In genomic region chr5:76479973-76480667, GRCh38 we compare ENCODE assay signal across 14 cellular contexts.
A peak's percentile ranks its signal among the peaks of the same experiment; 100 is the strongest.
DNase-seq lines count a peak whose midpoint lies in the region; ATAC-seq and TF ChIP-seq lines count a peak whose summit lies in the region.
"Had no signal": no experiment of that assay in that cellular context is flagged by ENCODE, and none has a peak within 500 bp of the region (broad histone marks: within the 10 kb centered on the region; RNA-seq: fewer than 3 reads in every experiment).

No MANE protein-coding gene starts in this region.

- POLR2A ChIA-PET in activated CD8-positive, alpha-beta T cell treated with anti-CD3 and anti-CD28 coated beads, Interleukin-2, amount 10 ng/mL, durations not matched to agents 7 days and 5 days (lab: Charles Lee), result no interaction called here

- H3K27me3 ChIP-seq in right atrium auricular region (no peaks in the 10 kb centered on the region), right lobe of liver (no peaks in the 10 kb centered on the region), transverse colon (no peaks in the 10 kb centered on the region)

- H3K4me1 Mint-ChIP-seq in activated CD8-positive, alpha-beta T cell treated with anti-CD3 and anti-CD28 coated beads, Interleukin-2, amount 10 ng/mL, durations not matched to agents 7 days and 5 days (ENCODE audit: low read depth), result peaks cover 25% of the 10 kb centered on the region

- H3K27ac ChIP-seq in right atrium auricular region (no peak overlapping the region), right lobe of liver (no peak overlapping the region), transverse colon (peak overlapping the region; percentile 84 to 88 (median 88))
- H3K27ac ChIP-seq: epithelial cell of prostate had no signal

- no peaks in the 10 kb centered on the region for H3K9me3 Mint-ChIP-seq in activated CD8-positive, alpha-beta T cell treated with anti-CD3 and anti-CD28 coated beads, Interleukin-2, amount 10 ng/mL, durations not matched to agents 7 days and 5 days (ENCODE audit: insufficient read depth)
- H3K9me3 Mint-ChIP-seq: activated naive CD8-positive, alpha-beta T cell treated with anti-CD3 and anti-CD28 coated beads, Interleukin-2, amount 50 U/mL, for 24 hours; T-cell had no signal

- no peaks in the 10 kb centered on the region for H3K9me3 ChIP-seq in right atrium auricular region
- H3K9me3 ChIP-seq in right lobe of liver, result no peaks in the 10 kb centered on the region
- H3K9me3 ChIP-seq in transverse colon, result no peaks in the 10 kb centered on the region
- H3K9me3 ChIP-seq: HAP-1 had no signal

- in situ Hi-C loops in transverse colon (cut with MboI; ENCODE audit: low pct_ligation_motif_present in 1 of 4, low pct_unique_long_range_greater_than_20kb in 1 of 4, low sequenced_read_pairs in 3 of 4), result no loop called here

- H3K4me1 ChIP-seq in right atrium auricular region (no peaks in the 10 kb centered on the region), right lobe of liver (peaks cover 0 to 43% (median 15%) of the 10 kb centered on the region in 4 donors), transverse colon (peaks cover 30 to 82% (median 43%) of the 10 kb centered on the region in 4 donors)

- ATAC-seq in Right ventricle myocardium superior (ENCODE audit: poor library complexity) (peak; percentile 27), right lobe of liver (peak; percentile 48 to 69 (median 64)), GM21529 (IDR thresholded peaks at IDR 0.05; ENCODE audit: unreplicated experiment) (no peak), GM18517 (IDR thresholded peaks at IDR 0.05; ENCODE audit: unreplicated experiment) (no peak)
- ATAC-seq in activated CD8-positive, alpha-beta T cell treated with anti-CD3 and anti-CD28 coated beads, Interleukin-2, amount 10 ng/mL, durations not matched to agents 7 days and 5 days, result no peak
- ATAC-seq: activated naive CD8-positive, alpha-beta T cell treated with anti-CD3 and anti-CD28 coated beads, Interleukin-2, amount 50 U/mL, for 24 hours; T-cell had no signal

- intact Hi-C loops in Right ventricle myocardium superior (cut with DNase I) (no loop called here), right lobe of liver (cut with DNase I) (no loop called here), transverse colon (cut with DNase I; ENCODE audit: low total_unique reads) (no loop called here)

- CTCF ChIA-PET in activated CD8-positive, alpha-beta T cell treated with anti-CD3 and anti-CD28 coated beads, Interleukin-2, amount 10 ng/mL, durations not matched to agents 7 days and 5 days (lab: Charles Lee), result interaction anchor here (1.1 to 1.3 kb wide), 2 partner anchors 78 to 582 kb away, joined by 3 read pairs; no protein-coding TSS in a partner anchor

- H3K27ac Mint-ChIP-seq in activated CD8-positive, alpha-beta T cell treated with anti-CD3 and anti-CD28 coated beads, Interleukin-2, amount 10 ng/mL, durations not matched to agents 7 days and 5 days, result peak overlapping the region; percentile 2
- H3K27ac Mint-ChIP-seq: activated naive CD8-positive, alpha-beta T cell treated with anti-CD3 and anti-CD28 coated beads, Interleukin-2, amount 50 U/mL, for 24 hours; T-cell had no signal

- WGBS in right lobe of liver (ENCODE audit: insufficient coverage, low coverage, low lambda C conversion rate, missing lambda C conversion rate), result 59% methylated on average over 4 of the region's 4 CpGs
- 68% methylated on average over 4 of the region's 4 CpGs for WGBS in transverse colon (ENCODE audit: low coverage in 1 of 2), 2 donors

- H3K4me3 ChIP-seq in right atrium auricular region, result no peak overlapping the region
- H3K4me3 ChIP-seq in right lobe of liver, result no peak overlapping the region
- H3K4me3 ChIP-seq in transverse colon, result no peak overlapping the region
- H3K4me3 ChIP-seq: HAP-1 had no signal

- H3K36me3 Mint-ChIP-seq in activated CD8-positive, alpha-beta T cell treated with anti-CD3 and anti-CD28 coated beads, Interleukin-2, amount 10 ng/mL, durations not matched to agents 7 days and 5 days (ENCODE audit: low read depth), result peaks cover 10% of the 10 kb centered on the region

- no peak overlapping the region for H3K4me3 Mint-ChIP-seq in activated CD8-positive, alpha-beta T cell treated with anti-CD3 and anti-CD28 coated beads, Interleukin-2, amount 10 ng/mL, durations not matched to agents 7 days and 5 days
- H3K4me3 Mint-ChIP-seq: activated naive CD8-positive, alpha-beta T cell treated with anti-CD3 and anti-CD28 coated beads, Interleukin-2, amount 50 U/mL, for 24 hours; T-cell had no signal

- TF ChIP-seq POLR2A in right lobe of liver (IDR thresholded peaks at IDR 0.05), result no peak
- TF ChIP-seq POLR2A in transverse colon (IDR thresholded peaks at IDR 0.05), result peak; percentile 48

- TF ChIP-seq EP300 in transverse colon (IDR thresholded peaks at IDR 0.05; ENCODE audit: low read depth), result no peak

- DNase-seq in Right ventricle myocardium superior (no peak), right atrium auricular region (ENCODE audit: low spot score) (no peak), right lobe of liver (no peak), transverse colon (peak; percentile 84), NCI-H1436 (lab: John Stamatoyannopoulos, UW) (no peak)
- no peak for DNase-seq in activated CD8-positive, alpha-beta T cell treated with anti-CD3 and anti-CD28 coated beads, Interleukin-2, amount 10 ng/mL, durations not matched to agents 7 days and 5 days
- DNase-seq: activated naive CD8-positive, alpha-beta T cell treated with anti-CD3 and anti-CD28 coated beads, Interleukin-2, amount 50 U/mL, for 24 hours; NCI-H187 treated with DMSO at 0.1 percent for 48 hours; NCI-H526 treated with DMSO at 0.1 percent for 48 hours; T-cell had no signal

- no peaks in the 10 kb centered on the region for H3K36me3 ChIP-seq in right atrium auricular region
- H3K36me3 ChIP-seq in right lobe of liver, result no peaks in the 10 kb centered on the region
- H3K36me3 ChIP-seq in transverse colon, result no peaks in the 10 kb centered on the region
- H3K36me3 ChIP-seq: HAP-1 had no signal

- TF ChIP-seq CTCF in right atrium auricular region (IDR thresholded peaks at IDR 0.05) (no peak), right lobe of liver (IDR thresholded peaks at IDR 0.05) (no peak), transverse colon (IDR thresholded peaks at IDR 0.05) (no peak)

- no peaks in the 10 kb centered on the region for H3K27me3 Mint-ChIP-seq in activated CD8-positive, alpha-beta T cell treated with anti-CD3 and anti-CD28 coated beads, Interleukin-2, amount 10 ng/mL, durations not matched to agents 7 days and 5 days (ENCODE audit: low read depth)
- H3K27me3 Mint-ChIP-seq: activated naive CD8-positive, alpha-beta T cell treated with anti-CD3 and anti-CD28 coated beads, Interleukin-2, amount 50 U/mL, for 24 hours; T-cell had no signal

Comparison
In these comparisons a context has a peak if more than half of its experiments do, and no peak if none do; other contexts are left out.
1. ATAC-seq: peak in Right ventricle myocardium superior (single experiment) and right lobe of liver (4 of 4); none in activated CD8-positive, alpha-beta T cell treated with anti-CD3 and anti-CD28 coated beads, Interleukin-2, amount 10 ng/mL, durations not matched to agents 7 days and 5 days (single experiment), GM21529 (single experiment) and GM18517 (single experiment).
2. H3K27ac ChIP-seq: peak in transverse colon (4 of 4); none in right atrium auricular region (0 of 2) and right lobe of liver (0 of 3).